Comparison of ENCODE assay signal across 10 cellular contexts in genomic region chr19:15050639-15051038, GRCh38. TPM values are rescaled to one million over a fixed set of nuclear protein-coding genes. Genes with fewer than 3 reads are reported as not detected.
"Had no signal": no experiment of that assay in that cellular context is flagged by ENCODE, and none has a peak within 500 bp of the region (broad histone marks: within the 10 kb centered on the region; RNA-seq: fewer than 3 reads in every experiment).

No MANE protein-coding gene starts in this region.

- H3K4me3 ChIP-seq: GM23248, K562 had no signal

- ATAC-seq: K562 had no signal

- H3K4me1 Mint-ChIP-seq: H9 had no signal

- DNase-seq: GM23248, GOT3, H9, HCEC 1CT, HFFc6, IMR-90, KG1 had no signal

- H2AFZ ChIP-seq: GM23248 had no signal

- H3K4me3 Mint-ChIP-seq: H9, HFFc6 had no signal

- H3K9ac ChIP-seq: GM23248 had no signal

- H3K27ac ChIP-seq: GM23248, HL-60 had no signal

- H3K27ac Mint-ChIP-seq: H9, HFFc6 had no signal

RNA-seq across cellular contexts. Expression of gene CASP14, which starts 1.4 kb away (rescaled TPM):
- total RNA-seq: GM23248, H9, HFFc6, IMR-90, K562 had no signal

RNA-seq across cellular contexts. Expression of gene OR1I1, which starts 31.4 kb away (rescaled TPM):
- total RNA-seq: GM23248, H9, HFFc6, HT1080, IMR-90, K562 had no signal
